Comparison of ENCODE assay signal across 9 cellular contexts in the genomic region with DNA sequence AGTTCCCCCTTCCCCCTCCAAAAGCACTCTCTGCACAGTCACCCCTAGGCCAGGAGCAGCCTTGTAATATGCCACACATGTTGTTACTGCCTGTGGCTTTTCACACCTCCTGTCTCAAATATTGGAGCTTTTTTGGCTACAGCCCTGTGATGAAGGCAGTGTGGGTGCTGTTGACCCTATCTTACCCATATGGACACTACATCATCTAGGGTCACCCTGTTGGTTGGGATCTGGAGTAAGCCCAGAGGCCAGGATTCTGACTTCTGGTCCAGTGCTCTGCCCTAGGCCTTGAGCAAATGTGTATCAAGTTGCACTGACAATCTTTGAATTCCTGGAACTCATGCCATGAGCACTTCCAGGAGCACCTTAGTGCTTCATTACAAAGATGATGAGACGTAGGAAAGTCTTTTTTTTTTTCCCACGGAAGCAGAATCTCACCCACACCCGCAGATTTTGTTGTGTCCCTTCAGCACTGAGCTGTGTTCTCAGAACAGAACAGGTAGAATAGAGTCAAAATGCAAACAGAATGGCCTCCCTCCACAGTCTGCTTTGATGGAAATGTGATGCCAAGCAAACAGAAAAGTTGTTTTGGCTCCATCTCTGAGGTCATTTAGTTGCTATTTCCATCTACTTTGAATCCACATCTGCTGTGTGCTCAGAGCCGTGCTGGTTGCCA. TPM values are rescaled to one million over a fixed set of nuclear protein-coding genes. Genes with fewer than 3 reads are reported as not detected.
DNase-seq lines count a peak whose midpoint lies in the region; ATAC-seq and TF ChIP-seq lines count a peak whose summit lies in the region.
"Had no signal": no experiment of that assay in that cellular context is flagged by ENCODE, and none has a peak within 500 bp of the region (broad histone marks: within the 10 kb centered on the region; RNA-seq: fewer than 3 reads in every experiment).

No MANE protein-coding gene starts in this region.

- peak overlapping the region; percentile 60 for H3K27ac ChIP-seq in vagina

- H3K27ac Mint-ChIP-seq in activated CD4-positive, alpha-beta memory T cell treated with anti-CD3 and anti-CD28 coated beads, Interleukin-2, amount 10 ng/mL, durations not matched to agents 7 days and 5 days, result peak overlapping the region; percentile 80
- peak overlapping the region; percentile 97 for H3K27ac Mint-ChIP-seq in memory B cell

- no peaks in the 10 kb centered on the region for H3K27me3 ChIP-seq in vagina

- POLR2A ChIA-PET in activated CD4-positive, alpha-beta memory T cell treated with anti-CD3 and anti-CD28 coated beads, Interleukin-2, amount 10 ng/mL, durations not matched to agents 7 days and 5 days (lab: Charles Lee), result interaction anchor here (0.9 to 10.4 kb wide), 10 partner anchors 9 to 49 kb away, joined by 3 to 73 read pairs (median 8); partner anchors contain the start of gene SMAD3

- no peaks in the 10 kb centered on the region for H3K9me3 ChIP-seq in vagina

- peak overlapping the region; percentile 3 for H3K4me3 Mint-ChIP-seq in activated CD4-positive, alpha-beta memory T cell treated with anti-CD3 and anti-CD28 coated beads, Interleukin-2, amount 10 ng/mL, durations not matched to agents 7 days and 5 days
- no peak overlapping the region for H3K4me3 Mint-ChIP-seq in memory B cell

- CTCF ChIA-PET in activated CD4-positive, alpha-beta memory T cell treated with anti-CD3 and anti-CD28 coated beads, Interleukin-2, amount 10 ng/mL, durations not matched to agents 7 days and 5 days (lab: Charles Lee), result interaction anchor here (0.7 to 1.7 kb wide), 4 partner anchors 9 to 48 kb away, joined by 3 to 4 read pairs (median 3); no protein-coding TSS in a partner anchor

- H3K27me3 Mint-ChIP-seq in activated CD4-positive, alpha-beta memory T cell treated with anti-CD3 and anti-CD28 coated beads, Interleukin-2, amount 10 ng/mL, durations not matched to agents 7 days and 5 days, result no peaks in the 10 kb centered on the region
- H3K27me3 Mint-ChIP-seq in memory B cell, result no peaks in the 10 kb centered on the region

- no peak for ATAC-seq in Right ventricle myocardium inferior
- no peak for ATAC-seq in memory B cell (ENCODE audit: low read depth)
- ATAC-seq in HG02981 (IDR thresholded peaks at IDR 0.05; ENCODE audit: unreplicated experiment), result no peak
- ATAC-seq in GM19351 (IDR thresholded peaks at IDR 0.05; ENCODE audit: unreplicated experiment), result no peak
- ATAC-seq in GM18505 (IDR thresholded peaks at IDR 0.05; ENCODE audit: unreplicated experiment), result no peak

- no peak overlapping the region for H3K4me3 ChIP-seq in vagina

- no peak for TF ChIP-seq POLR2A in vagina (IDR thresholded peaks at IDR 0.05)
- no peak for TF ChIP-seq POLR2A in GM18505 (IDR thresholded peaks at IDR 0.05; ENCODE audit: borderline replicate concordance, extremely low read depth, insufficient read depth, insufficient read length)

- peaks cover 93% of the 10 kb centered on the region for H3K4me1 Mint-ChIP-seq in activated CD4-positive, alpha-beta memory T cell treated with anti-CD3 and anti-CD28 coated beads, Interleukin-2, amount 10 ng/mL, durations not matched to agents 7 days and 5 days
- H3K4me1 Mint-ChIP-seq in memory B cell, result peaks cover 67% of the 10 kb centered on the region

- intact Hi-C loops in cardiac septum (cut with DNase I), result no loop called here
- intact Hi-C loops in Right ventricle myocardium inferior (cut with DNase I), result no loop called here
- intact Hi-C loops in vagina (cut with DNase I), result no loop called here

- DNase-seq in cardiac septum (ENCODE audit: low spot score), result peak; percentile 47
- DNase-seq in Right ventricle myocardium inferior (ENCODE audit: missing footprints), result no peak
- peak; percentile 41 for DNase-seq in activated CD4-positive, alpha-beta memory T cell treated with anti-CD3 and anti-CD28 coated beads, Interleukin-2, amount 10 ng/mL, durations not matched to agents 7 days and 5 days
- no peak for DNase-seq in memory B cell (ENCODE audit: low spot score in 2 of 2)
- no peak for DNase-seq in vagina (ENCODE audit: extremely low spot score in 2 of 2)
- DNase-seq: COR-L47 had no signal

- peaks cover 15% of the 10 kb centered on the region for H3K9me3 Mint-ChIP-seq in activated CD4-positive, alpha-beta memory T cell treated with anti-CD3 and anti-CD28 coated beads, Interleukin-2, amount 10 ng/mL, durations not matched to agents 7 days and 5 days
- H3K9me3 Mint-ChIP-seq in memory B cell, result peaks cover 6% of the 10 kb centered on the region

- TF ChIP-seq CTCF in vagina (IDR thresholded peaks at IDR 0.05), result no peak

- H3K36me3 ChIP-seq in vagina, result no peaks in the 10 kb centered on the region

- peaks cover 82% of the 10 kb centered on the region for H3K36me3 Mint-ChIP-seq in activated CD4-positive, alpha-beta memory T cell treated with anti-CD3 and anti-CD28 coated beads, Interleukin-2, amount 10 ng/mL, durations not matched to agents 7 days and 5 days (ENCODE audit: low read depth)
- peaks cover 13% of the 10 kb centered on the region for H3K36me3 Mint-ChIP-seq in memory B cell

- peaks cover 68% of the 10 kb centered on the region for H3K4me1 ChIP-seq in vagina

RNA-seq across cellular contexts. Expression of gene SMAD3, which starts 49.6 kb away (rescaled TPM):
- total RNA-seq in cardiac septum (18.4 TPM), Right ventricle myocardium inferior (18.0 TPM), vagina (53.5 TPM)
- 100 to 1,000 TPM; 145 to 148 TPM for total RNA-seq in activated CD4-positive, alpha-beta memory T cell treated with anti-CD3 and anti-CD28 coated beads, Interleukin-2, amount 10 ng/mL, durations not matched to agents 7 days and 5 days

Comparison
In these comparisons a context has a peak if more than half of its experiments do, and no peak if none do; other contexts are left out.
1. DNase-seq: peak in cardiac septum (single experiment) and activated CD4-positive, alpha-beta memory T cell treated with anti-CD3 and anti-CD28 coated beads, Interleukin-2, amount 10 ng/mL, durations not matched to agents 7 days and 5 days (single experiment); none in Right ventricle myocardium inferior (single experiment), memory B cell (0 of 2) and vagina (0 of 2).